Comparison of ENCODE assay signal across 1 cellular context in the genomic region with DNA sequence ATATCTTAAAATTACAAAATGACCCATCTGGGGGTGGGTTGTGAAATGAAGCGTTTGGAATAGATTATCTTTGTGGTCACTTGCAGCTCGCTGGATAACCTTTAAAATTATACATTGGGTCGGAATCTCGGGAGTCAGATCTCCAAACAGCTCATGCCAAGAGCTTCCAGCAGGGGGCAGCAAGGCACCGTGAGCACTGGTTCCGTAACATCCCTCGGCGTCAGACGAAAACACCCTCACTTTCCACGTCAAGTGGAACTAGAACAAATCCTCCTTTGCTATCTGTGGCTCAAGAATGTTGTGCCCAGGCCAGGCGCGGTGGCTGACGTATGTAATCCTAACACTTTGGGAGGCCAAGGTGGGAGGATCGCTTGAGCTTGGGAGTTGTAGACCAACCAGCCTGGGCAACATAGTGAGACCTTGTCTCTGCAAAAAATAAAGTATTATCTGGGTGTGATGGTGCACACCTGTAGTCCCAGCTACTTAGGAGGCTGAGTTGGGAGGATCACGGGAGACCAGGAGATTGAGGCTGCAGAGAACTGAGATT.
TF ChIP-seq lines count a peak whose summit lies in the region.

No MANE protein-coding gene starts in this region.

TF ChIP-seq in SK-N-SH, 30 proteins besides CTCF, POLR2A, EP300 and RAD21 (continued from another document):
- TF ChIP-seq, protein P1, sequence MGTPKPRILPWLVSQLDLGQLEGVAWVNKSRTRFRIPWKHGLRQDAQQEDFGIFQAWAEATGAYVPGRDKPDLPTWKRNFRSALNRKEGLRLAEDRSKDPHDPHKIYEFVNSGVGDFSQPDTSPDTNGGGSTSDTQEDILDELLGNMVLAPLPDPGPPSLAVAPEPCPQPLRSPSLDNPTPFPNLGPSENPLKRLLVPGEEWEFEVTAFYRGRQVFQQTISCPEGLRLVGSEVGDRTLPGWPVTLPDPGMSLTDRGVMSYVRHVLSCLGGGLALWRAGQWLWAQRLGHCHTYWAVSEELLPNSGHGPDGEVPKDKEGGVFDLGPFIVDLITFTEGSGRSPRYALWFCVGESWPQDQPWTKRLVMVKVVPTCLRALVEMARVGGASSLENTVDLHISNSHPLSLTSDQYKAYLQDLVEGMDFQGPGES (IDR thresholded peaks at IDR 0.05; ENCODE audit: low read depth, low read length), result no peak
- no peak for TF ChIP-seq RFX5 (IDR thresholded peaks at IDR 0.05; ENCODE audit: low read length)
- no peak for TF ChIP-seq JUND (IDR thresholded peaks at IDR 0.05)
- TF ChIP-seq, protein P2, sequence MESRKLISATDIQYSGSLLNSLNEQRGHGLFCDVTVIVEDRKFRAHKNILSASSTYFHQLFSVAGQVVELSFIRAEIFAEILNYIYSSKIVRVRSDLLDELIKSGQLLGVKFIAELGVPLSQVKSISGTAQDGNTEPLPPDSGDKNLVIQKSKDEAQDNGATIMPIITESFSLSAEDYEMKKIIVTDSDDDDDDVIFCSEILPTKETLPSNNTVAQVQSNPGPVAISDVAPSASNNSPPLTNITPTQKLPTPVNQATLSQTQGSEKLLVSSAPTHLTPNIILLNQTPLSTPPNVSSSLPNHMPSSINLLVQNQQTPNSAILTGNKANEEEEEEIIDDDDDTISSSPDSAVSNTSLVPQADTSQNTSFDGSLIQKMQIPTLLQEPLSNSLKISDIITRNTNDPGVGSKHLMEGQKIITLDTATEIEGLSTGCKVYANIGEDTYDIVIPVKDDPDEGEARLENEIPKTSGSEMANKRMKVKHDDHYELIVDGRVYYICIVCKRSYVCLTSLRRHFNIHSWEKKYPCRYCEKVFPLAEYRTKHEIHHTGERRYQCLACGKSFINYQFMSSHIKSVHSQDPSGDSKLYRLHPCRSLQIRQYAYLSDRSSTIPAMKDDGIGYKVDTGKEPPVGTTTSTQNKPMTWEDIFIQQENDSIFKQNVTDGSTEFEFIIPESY (IDR thresholded peaks at IDR 0.05; ENCODE audit: borderline replicate concordance, low read depth), result no peak
- TF ChIP-seq MXI1 (IDR thresholded peaks at IDR 0.05; ENCODE audit: low read depth, low read length), result 0 out of 2 replicates have a peak, but pooled peaks have one; percentile 2
- peak; percentile 91 for TF ChIP-seq SMC3 (IDR thresholded peaks at IDR 0.05; ENCODE audit: low read depth, low read length)
- no peak for TF ChIP-seq GABPA (IDR thresholded peaks at IDR 0.05; ENCODE audit: low read depth)
- TF ChIP-seq TCF12 (IDR thresholded peaks at IDR 0.05), result no peak
- no peak for TF ChIP-seq NFIC (IDR thresholded peaks at IDR 0.05; ENCODE audit: borderline replicate concordance)
- TF ChIP-seq RCOR1 (IDR thresholded peaks at IDR 0.05; ENCODE audit: low read length), result peak; percentile 46; the same call in 1 of the 2 replicates
